ENCODE assay signal across 2 cellular contexts in genomic region chr3:77048186-77048585, GRCh38.
TF ChIP-seq lines count a peak whose summit lies in the region.

No MANE protein-coding gene starts in this region.

TF ChIP-seq in K562, 482 proteins besides CTCF, POLR2A, EP300 and RAD21 (continues in another document):
- TF ChIP-seq NCOA4 (IDR thresholded peaks at IDR 0.05; ENCODE audit: partially characterized antibody) (no peak), NELFE (IDR thresholded peaks at IDR 0.05; ENCODE audit: insufficient read depth, insufficient read length) (no peak), SETDB1 (IDR thresholded peaks at IDR 0.05; ENCODE audit: low read length) (no peak), SIN3A (IDR thresholded peaks at IDR 0.05; ENCODE audit: borderline replicate concordance in 2 of 2, control insufficient read depth in 1 of 2, low read depth in 2 of 2, low read length in 2 of 2) (no peak), CREB1 (IDR thresholded peaks at IDR 0.05) (0 out of 2 replicates have a peak, but pooled peaks have one; percentile 33), CREB1 (CRISPR knock-in tag; IDR thresholded peaks at IDR 0.05) (no peak), HINFP (tag; conservative IDR thresholded peaks at IDR 0.05; ENCODE audit: low read depth) (no peak), TSC22D4 (tag; IDR thresholded peaks at IDR 0.05) (no peak), CREM (IDR thresholded peaks at IDR 0.05; ENCODE audit: low read depth) (0 out of 2 replicates have a peak, but pooled peaks have one; percentile 21), L3MBTL2 (IDR thresholded peaks at IDR 0.05) (peak; percentile 81), BMI1 (IDR thresholded peaks at IDR 0.05; ENCODE audit: low read length) (no peak), JUND (IDR thresholded peaks at IDR 0.05; ENCODE audit: borderline replicate concordance, low read depth, low read length) (no peak), JUND (tag; IDR thresholded peaks at IDR 0.05; ENCODE audit: borderline replicate concordance, low read depth, low read length) (no peak), CEBPG (CRISPR knock-in tag; IDR thresholded peaks at IDR 0.05) (peak; percentile 79), CEBPG (tag; conservative IDR thresholded peaks at IDR 0.05 in 1 of 2, IDR thresholded peaks at IDR 0.05 in 1 of 2) (no peak), MGA (IDR thresholded peaks at IDR 0.05) (peak; percentile 32; the same call in 1 of the 2 replicates), ZNF431 (CRISPR knock-in tag; IDR thresholded peaks at IDR 0.05) (no peak)

TF ChIP-seq in HepG2, 621 proteins besides CTCF, POLR2A, EP300 and RAD21:
- no peak for TF ChIP-seq DRAP1 (CRISPR knock-in tag; IDR thresholded peaks at IDR 0.05)
- no peak for TF ChIP-seq ZNF367 (CRISPR knock-in tag; IDR thresholded peaks at IDR 0.05; ENCODE audit: borderline replicate concordance)
TF ChIP-seq in HepG2: peak in this region for 0.
